Comparison of ENCODE assay signal across 8 cellular contexts in the genomic region with DNA sequence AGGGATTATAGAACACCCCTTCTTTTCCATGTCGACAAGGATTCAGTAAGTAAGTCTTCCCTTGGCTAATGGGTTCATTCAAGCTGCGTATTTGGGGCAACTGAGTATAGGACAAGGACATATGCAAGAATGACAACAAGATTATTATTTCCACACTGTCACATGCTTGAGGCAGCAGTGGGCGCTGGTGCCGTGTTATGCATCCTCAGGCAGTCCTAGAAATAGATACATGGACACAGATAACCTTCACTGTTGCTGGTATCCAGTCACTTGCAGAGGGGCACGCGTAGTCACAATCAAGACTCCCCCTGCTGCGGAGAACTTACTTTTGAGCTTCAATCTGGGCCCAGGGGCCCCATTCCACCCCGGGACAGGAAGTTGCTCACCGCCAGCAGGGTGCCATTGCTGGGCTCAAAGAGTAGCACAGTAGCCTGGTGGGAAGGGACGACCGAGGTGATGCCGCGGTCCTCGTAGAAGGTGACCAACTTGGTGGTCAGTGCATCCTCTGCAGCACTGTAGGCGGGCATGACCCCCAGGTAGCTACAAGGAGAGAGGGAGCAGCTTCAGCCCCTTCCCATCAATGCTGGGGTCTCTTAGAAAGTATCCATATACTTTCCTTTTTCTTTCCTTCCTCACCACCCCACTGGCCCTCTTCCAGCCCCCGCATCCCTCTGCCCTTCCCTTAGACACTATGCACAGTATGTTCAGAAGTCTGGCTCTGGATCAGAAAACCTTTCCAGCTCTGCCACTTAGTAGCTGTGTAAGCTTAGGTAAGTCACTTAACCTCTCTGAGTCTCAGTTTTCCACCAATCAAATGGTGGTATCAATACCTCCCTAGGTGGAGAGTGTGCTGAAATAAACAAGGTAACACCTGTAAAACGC. TPM values are rescaled to one million over a fixed set of nuclear protein-coding genes. Genes with fewer than 3 reads are reported as not detected.
DNase-seq lines count a peak whose midpoint lies in the region; ATAC-seq and TF ChIP-seq lines count a peak whose summit lies in the region.
"Had no signal": no experiment of that assay in that cellular context is flagged by ENCODE, and none has a peak within 500 bp of the region (broad histone marks: within the 10 kb centered on the region; RNA-seq: fewer than 3 reads in every experiment).

No MANE protein-coding gene starts in this region.

- TF ChIP-seq EP300 in stomach (IDR thresholded peaks at IDR 0.05), result no peak

- H3K27ac Mint-ChIP-seq in IgD-negative memory B cell (no peak overlapping the region), brain (peak overlapping the region in 1 of 5 experiments; percentile 80)

- no peak for TF ChIP-seq POLR2A in stomach (IDR thresholded peaks at IDR 0.05)

- H3K4me1 ChIP-seq in stomach, result peaks cover 3 to 16% (median 11%) of the 10 kb centered on the region in 4 donors

- ATAC-seq in GM21447 (IDR thresholded peaks at IDR 0.05; ENCODE audit: unreplicated experiment), result no peak

- intact Hi-C loops in stomach (cut with DNase I; ENCODE audit: low total_unique reads), result no loop called here

- no peak for DNase-seq in stomach
- DNase-seq in H4 (ENCODE audit: low spot score), result no peak
- no peak for DNase-seq in NOMO-1 (lab: John Stamatoyannopoulos, UW; ENCODE audit: unreplicated experiment in 2 of 2)

- H3K4me3 ChIP-seq in iPS-18c (ENCODE audit: insufficient read depth, low read depth, low read length), result peak overlapping the region; percentile 71
- peak overlapping the region; percentile 44 to 54 (median 48) for H3K4me3 ChIP-seq in stomach

- TF ChIP-seq CTCF in brain (conservative IDR thresholded peaks at IDR 0.05) (no peak), stomach (IDR thresholded peaks at IDR 0.05) (no peak)

- H3K4me3 Mint-ChIP-seq in IgD-negative memory B cell (peak overlapping the region in 3 of 4 donors; percentile 71 to 89 (median 81)), brain (peak overlapping the region; percentile 75 to 85 (median 81))

- peaks cover 0 to 44% (median 24%) of the 10 kb centered on the region in 3 donors for H3K27me3 ChIP-seq in stomach

- H3K9me3 ChIP-seq in iPS-18c (ENCODE audit: control insufficient read depth, insufficient read depth, low read length), result peaks cover 2% of the 10 kb centered on the region
- peaks cover 0 to 4% (median 0%) of the 10 kb centered on the region in 4 donors for H3K9me3 ChIP-seq in stomach

- H3K27ac ChIP-seq in stomach, result no peak overlapping the region

- H3K36me3 ChIP-seq in stomach, result no peaks in the 10 kb centered on the region

- H3K4me1 Mint-ChIP-seq in IgD-negative memory B cell (peaks cover 12 to 19% (median 13%) of the 10 kb centered on the region in 3 donors), brain (no peaks in the 10 kb centered on the region)

- H3K36me3 Mint-ChIP-seq in IgD-negative memory B cell (peaks cover 2% of the 10 kb centered on the region), brain (no peaks in the 10 kb centered on the region)

- 67 to 77% (median 76%) methylated on average over 10 to 17 of the region's 17 CpGs for WGBS in stomach, 5 donors

- H3K27me3 Mint-ChIP-seq in IgD-negative memory B cell, result peaks cover 39% of the 10 kb centered on the region
- H3K27me3 Mint-ChIP-seq in brain, result peaks cover 66% of the 10 kb centered on the region

- H3K9me3 Mint-ChIP-seq in IgD-negative memory B cell (peaks cover 0 to 7% (median 0%) of the 10 kb centered on the region in 3 donors), brain (peaks cover 0 to 7% (median 3%) of the 10 kb centered on the region in 5 experiments)

RNA-seq across cellular contexts. Expression of gene CRYM, which starts 0.8 kb away (rescaled TPM):
- polyA plus RNA-seq in IgD-negative memory B cell, result not detected
- 27.2 TPM for polyA plus RNA-seq in brain (ENCODE audit: insufficient read depth, low read depth, low replicate concordance)
- 1 to 10 TPM in 2 of 5 donors, not detected in 3; 3.3 to 3.6 TPM for total RNA-seq in stomach
- 1 to 10 TPM in 2 of 3 donors, under 1 TPM in 1; 0.75 to 4.0 (median 3.1) TPM for polyA plus RNA-seq in stomach
- total RNA-seq in H4 (2014; rRNA removed; shearing (Covaris generic)), result 0.29 and 3.1 TPM in 2 replicates

RNA-seq across cellular contexts. Expression of gene ANKS4B, which starts 43.8 kb away (rescaled TPM):
- polyA plus RNA-seq in IgD-negative memory B cell (not detected), brain (ENCODE audit: insufficient read depth, low read depth, low replicate concordance) (not detected), stomach (under 1 TPM; 0.23 to 0.61 (median 0.31) TPM)
- total RNA-seq in stomach, result 1 to 10 TPM in 2 of 5 donors, not detected in 3; 2.8 to 9.0 TPM
- not detected in 2 replicates for total RNA-seq in H4 (2014; rRNA removed; shearing (Covaris generic))
- total RNA-seq: mononuclear cell had no signal
